Comparison of ENCODE assay signal across 20 cellular contexts in the genomic region with DNA sequence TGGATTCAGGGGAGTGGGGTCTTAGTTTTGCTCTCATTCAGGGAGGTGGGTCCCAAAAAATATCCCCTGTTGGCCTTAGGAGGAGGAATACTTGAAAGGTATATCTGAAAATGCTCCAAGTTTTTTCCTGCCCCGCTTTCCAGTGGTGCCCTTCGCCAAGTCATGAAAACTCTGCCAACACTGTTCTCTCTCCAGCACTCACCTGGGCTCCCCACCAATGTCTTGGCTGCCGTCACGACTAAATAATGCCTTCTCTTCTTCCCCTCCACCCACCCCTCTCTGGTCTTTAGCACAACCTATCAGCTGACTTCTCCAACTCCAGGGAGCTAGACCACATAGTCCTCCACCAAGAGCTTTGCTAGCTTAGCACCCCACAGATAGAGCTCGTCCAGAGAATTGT. TPM values are rescaled to one million over a fixed set of nuclear protein-coding genes. Genes with fewer than 3 reads are reported as not detected.
DNase-seq lines count a peak whose midpoint lies in the region; ATAC-seq, FAIRE-seq and TF ChIP-seq lines count a peak whose summit lies in the region.
"Had no signal": no experiment of that assay in that cellular context is flagged by ENCODE, and none has a peak within 500 bp of the region (broad histone marks: within the 10 kb centered on the region; RNA-seq: fewer than 3 reads in every experiment).

No MANE protein-coding gene starts in this region.

- H3K27ac Mint-ChIP-seq in nephron, result peak overlapping the region; percentile 39 to 89 (median 52)
- H3K27ac Mint-ChIP-seq: CD4-positive, alpha-beta T cell had no signal

- no peak for TF ChIP-seq RAD21 in A549 (conservative IDR thresholded peaks at IDR 0.05 in 1 of 2, IDR thresholded peaks at IDR 0.05 in 1 of 2)

- H3K27me3 Mint-ChIP-seq in nephron (ENCODE audit: low read depth), result peaks cover 11% of the 10 kb centered on the region
- H3K27me3 Mint-ChIP-seq: CD4-positive, alpha-beta T cell had no signal

- no peak for TF ChIP-seq POLR2A in A549 (IDR thresholded peaks at IDR 0.05; ENCODE audit: low read length)

- H3K4me1 Mint-ChIP-seq in nephron, result peaks cover 53% of the 10 kb centered on the region

- H4K91ac ChIP-seq in neuronal stem cell (ENCODE audit: low read depth, low read length, poor library complexity), result no peak overlapping the region

- H3K4me3 Mint-ChIP-seq in nephron, result no peak overlapping the region
- H3K4me3 Mint-ChIP-seq: CD4-positive, alpha-beta T cell had no signal

- no peak overlapping the region for H2BK15ac ChIP-seq in neuronal stem cell (ENCODE audit: low read length)

- no peak overlapping the region for H3K14ac ChIP-seq in neuronal stem cell (ENCODE audit: low read length)

- no peak overlapping the region for H3K9ac ChIP-seq in OCI-LY3 (ENCODE audit: low read length)
- H3K9ac ChIP-seq in neuronal stem cell (ENCODE audit: low read depth, low read length, poor library complexity), result no peak overlapping the region
- H3K9ac ChIP-seq: KMS-11 had no signal

- H3K36me3 ChIP-seq in OCI-LY3 (replicated peaks; ENCODE audit: low read depth, low read length) (no peaks in the 10 kb centered on the region), neuronal stem cell (replicated peaks in 1 of 2; ENCODE audit: control insufficient read depth in 2 of 2, insufficient read depth in 2 of 2, low read length in 2 of 2) (peaks cover 0 to 18% of the 10 kb centered on the region in 2 donors)
- H3K36me3 ChIP-seq: BE2C had no signal

- H3K4me3 ChIP-seq in A549 (no peak overlapping the region), OCI-LY3 (ENCODE audit: low read length) (peak overlapping the region; percentile 66; the same call in 1 of the 2 replicates), neuronal stem cell (ENCODE audit: low read length in 2 of 2) (no peak overlapping the region)

- TF ChIP-seq EP300 in A549 (IDR thresholded peaks at IDR 0.05), result no peak

- no peak overlapping the region for H3K23ac ChIP-seq in neuronal stem cell (ENCODE audit: low read depth, low read length, poor library complexity)

- H3K36me3 Mint-ChIP-seq in nephron (ENCODE audit: low read depth), result peaks cover 4% of the 10 kb centered on the region

- H3K4me1 ChIP-seq in A549 (peaks cover 71% of the 10 kb centered on the region), OCI-LY3 (ENCODE audit: low read length) (peaks cover 41% of the 10 kb centered on the region), neuronal stem cell (ENCODE audit: control insufficient read depth in 2 of 2, insufficient read depth in 1 of 2, low read depth in 1 of 2, low read length in 2 of 2) (peaks cover 7 to 18% of the 10 kb centered on the region in 2 donors)

- H3K4me2 ChIP-seq in A549 (peak overlapping the region; percentile 62), OCI-LY3 (ENCODE audit: low read length) (peak overlapping the region; percentile 80), neuronal stem cell (ENCODE audit: insufficient read depth, low read length, poor library complexity, severe bottlenecking) (no peak overlapping the region)
- H3K4me2 ChIP-seq: KMS-11 had no signal

- no peak overlapping the region for H3K18ac ChIP-seq in neuronal stem cell (ENCODE audit: low read length)

- TF ChIP-seq CTCF in A549 (IDR thresholded peaks at IDR 0.05) (no peak), OCI-LY3 (IDR thresholded peaks at IDR 0.05; ENCODE audit: low read depth, low read length) (no peak), nephron (IDR thresholded peaks at IDR 0.05; ENCODE audit: unreplicated experiment in 3 of 3) (no peak)

- H2BK120ac ChIP-seq in neuronal stem cell (ENCODE audit: low read depth, low read length), result no peak overlapping the region

- no peak overlapping the region for H4K8ac ChIP-seq in neuronal stem cell (ENCODE audit: low read depth, low read length)

- H4K20me1 ChIP-seq in OCI-LY3 (ENCODE audit: insufficient read depth, low read length), result peaks cover 16% of the 10 kb centered on the region; the same call in 1 of the 2 replicates

- no peaks in the 10 kb centered on the region for H3K9me3 Mint-ChIP-seq in nephron
- H3K9me3 Mint-ChIP-seq: CD4-positive, alpha-beta T cell had no signal

- CTCF ChIA-PET in A549 (lab: Yijun Ruan, JAX), result no interaction called here

- 92% methylated on average over 5 of the region's 5 CpGs for WGBS in A549 (ENCODE audit: missing lambda C conversion rate)
- WGBS in neuronal stem cell (ENCODE audit: extremely low coverage in 2 of 2, insufficient read length in 2 of 2, insufficient replicate concordance in 1 of 2), 2 donors, result no CpG with 5 or more reads among the region's 5 CpGs

- H2BK12ac ChIP-seq in neuronal stem cell (ENCODE audit: low read length), result no peak overlapping the region

- no peaks in the 10 kb centered on the region for H3K27me3 ChIP-seq in OCI-LY3 (ENCODE audit: low read depth, low read length)
- H3K27me3 ChIP-seq in neuronal stem cell (ENCODE audit: control insufficient read depth in 3 of 3, insufficient read depth in 3 of 3, low read depth in 1 of 3, low read length in 3 of 3), result no peaks in the 10 kb centered on the region
- H3K27me3 ChIP-seq: BE2C had no signal

- ATAC-seq in A549 (no peak), sciatic nerve (no peak), HG02870 (IDR thresholded peaks at IDR 0.05; ENCODE audit: unreplicated experiment) (no peak), GM21367 (IDR thresholded peaks at IDR 0.05; ENCODE audit: unreplicated experiment) (no peak)

- no peak for DNase-seq in A549 (ENCODE audit: low read depth in 1 of 2, low spot score in 1 of 2)
- DNase-seq in sciatic nerve (ENCODE audit: low spot score), result peak; percentile 21
- no peak for DNase-seq in retina
- DNase-seq in neuronal stem cell (ENCODE audit: low spot score), result no peak
- DNase-seq: 8988T; BE2C; CD4-positive, alpha-beta T cell; GF-D8; MV-4-11; NCI-H1417 treated with DMSO at 0.1 percent for 48 hours; NCI-H1930; NCI-H345; NCI-H524 treated with DMSO at 0.1 percent for 48 hours had no signal

- H3K79me1 ChIP-seq in neuronal stem cell (ENCODE audit: low read depth, low read length), result peaks cover 4% of the 10 kb centered on the region

- H3K4ac ChIP-seq in neuronal stem cell (ENCODE audit: low read length), result no peak overlapping the region

- peaks cover 39% of the 10 kb centered on the region for H3K79me2 ChIP-seq in OCI-LY3 (ENCODE audit: low read length)

- H3K27ac ChIP-seq in A549 (peak overlapping the region; percentile 46 to 91), OCI-LY3 (ENCODE audit: low read length) (no peak overlapping the region), neuronal stem cell (replicated peaks; ENCODE audit: low read length) (no peak overlapping the region)
- H3K27ac ChIP-seq: KMS-11 had no signal

- H2AK5ac ChIP-seq in neuronal stem cell (ENCODE audit: low read depth, low read length), result no peak overlapping the region

- no peak overlapping the region for H2BK5ac ChIP-seq in neuronal stem cell (ENCODE audit: low read length)

- no peak for FAIRE-seq in A549 (lab: Jason Lieb, UNC)
- FAIRE-seq: GM18507, H1 had no signal

- POLR2A ChIA-PET in A549 (lab: Yijun Ruan, JAX), result no interaction called here

- H3K9me3 ChIP-seq in A549, result no peaks in the 10 kb centered on the region
- H3K9me3 ChIP-seq in OCI-LY3 (ENCODE audit: insufficient read depth, low read length), result no peaks in the 10 kb centered on the region
- H3K9me3 ChIP-seq in neuronal stem cell (replicated peaks in 1 of 2; ENCODE audit: control insufficient read depth in 2 of 2, insufficient read depth in 1 of 2, low read depth in 1 of 2, low read length in 2 of 2), result peaks cover 0 to 10% of the 10 kb centered on the region in 2 donors
- H3K9me3 ChIP-seq: BE2C had no signal

- H2AFZ ChIP-seq in OCI-LY3 (ENCODE audit: low read depth, low read length) (no peak overlapping the region), neuronal stem cell (ENCODE audit: low read length) (no peak overlapping the region)

- intact Hi-C loops in sciatic nerve (cut with DNase I), result no loop called here

TF ChIP-seq in A549, 52 proteins besides CTCF, POLR2A, EP300 and RAD21:
- TF ChIP-seq MYC (IDR thresholded peaks at IDR 0.05; ENCODE audit: borderline replicate concordance, low read length) (no peak), HDAC2 (IDR thresholded peaks at IDR 0.05) (no peak), CHD4 (IDR thresholded peaks at IDR 0.05; ENCODE audit: borderline replicate concordance) (no peak), KDM5A (IDR thresholded peaks at IDR 0.05) (no peak), SMC3 (IDR thresholded peaks at IDR 0.05) (no peak), FOXS1 (CRISPR knock-in tag; IDR thresholded peaks at IDR 0.05) (no peak), HMGXB4 (CRISPR knock-in tag; IDR thresholded peaks at IDR 0.05; ENCODE audit: borderline replicate concordance) (no peak), JUNB (IDR thresholded peaks at IDR 0.05) (no peak), RNF2 (IDR thresholded peaks at IDR 0.05; ENCODE audit: borderline replicate concordance, low read depth) (no peak), SREBF2 (IDR thresholded peaks at IDR 0.05) (no peak), JUN (IDR thresholded peaks at IDR 0.05) (no peak), FOSL2 (IDR thresholded peaks at IDR 0.05) (no peak), FOSL2 (CRISPR knock-in tag; IDR thresholded peaks at IDR 0.05) (no peak), ZNF302 (CRISPR knock-in tag; IDR thresholded peaks at IDR 0.05) (no peak), ZSCAN20 (CRISPR knock-in tag; IDR thresholded peaks at IDR 0.05) (no peak)

RNA-seq across cellular contexts. Expression of gene ZFHX3, which starts 30.6 kb away (rescaled TPM):
- polyA plus RNA-seq in A549 (2011; rRNA removed) (6.5 and 11.0 TPM in 2 replicates), A549 (2017; fragmentation: RNase III; extraction: RNeasy Plus Mini Kit Qiagen cat#74134 plus additional on column Dnase treatment) (3.9 to 4.0 TPM (median 3.9 TPM) in 3 replicates)
- polyA plus RNA-seq in A549 (2012; cell fraction: cytosol; rRNA removed), result 2.9 and 4.0 TPM in 2 replicates
- 4.6 and 5.1 TPM in 2 replicates for polyA plus RNA-seq in A549 (2012; cell fraction: nucleus; rRNA removed)
- 25.9 and 28.7 TPM in 2 replicates for polyA minus RNA-seq in A549 (2011; rRNA and poly(A)+ RNA removed)
- total RNA-seq in sciatic nerve, result 44.6 TPM
- polyA plus RNA-seq in neuronal stem cell (2013, experiment 1 of 2), result 1.8 TPM
- 2.1 TPM for polyA plus RNA-seq in neuronal stem cell (2013, experiment 2 of 2)

Comparison
In these comparisons a context has a peak if more than half of its experiments do, and no peak if none do; other contexts are left out.
1. H3K27ac ChIP-seq: peak in A549 (2 of 2); none in OCI-LY3 (single experiment) and neuronal stem cell (single experiment).